Comparison of ENCODE assay signal across 1 cellular context in the genomic region with DNA sequence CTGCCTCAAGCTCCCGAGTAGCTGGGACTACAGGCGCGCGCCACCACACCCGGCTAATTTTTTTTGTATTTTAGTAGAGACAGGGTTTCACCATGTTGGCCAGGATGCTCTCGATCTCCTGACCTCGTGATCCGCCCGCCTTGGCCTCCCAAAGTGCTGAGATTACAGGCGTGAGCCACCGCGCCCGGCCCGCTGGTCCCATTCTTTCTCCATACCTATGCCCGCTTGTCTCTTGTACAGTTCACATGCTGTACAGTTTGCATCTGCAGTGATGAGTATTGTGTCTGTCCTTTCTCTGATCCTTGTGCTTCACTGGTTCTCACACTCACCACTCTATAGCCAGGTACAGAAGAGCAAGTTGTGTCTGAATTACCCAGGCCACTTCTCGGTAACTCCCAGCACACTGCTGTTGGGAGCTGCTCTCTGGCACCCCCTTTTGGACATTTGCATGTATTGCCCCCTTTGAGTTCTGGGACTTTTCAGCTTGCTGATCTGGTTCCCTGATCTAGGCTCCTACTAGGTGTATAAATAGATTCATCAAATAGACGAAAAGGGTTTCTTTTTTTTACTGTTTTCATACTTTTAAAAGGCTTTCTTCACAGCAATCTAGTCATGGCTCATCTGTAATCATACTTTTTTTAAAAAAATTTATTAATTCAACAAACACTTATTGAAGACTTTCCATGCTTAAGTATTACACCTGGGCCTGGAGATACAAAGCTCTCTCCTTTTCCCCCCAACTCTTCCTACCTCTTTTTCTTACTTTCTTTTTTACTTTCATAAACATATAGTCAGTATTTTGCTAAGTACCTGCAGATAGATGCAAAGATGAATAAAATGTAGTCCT.
TF ChIP-seq lines count a peak whose summit lies in the region.

No MANE protein-coding gene starts in this region.

TF ChIP-seq in SK-N-SH, 30 proteins besides CTCF, POLR2A, EP300 and RAD21 (continued from another document):
- TF ChIP-seq, protein P1, sequence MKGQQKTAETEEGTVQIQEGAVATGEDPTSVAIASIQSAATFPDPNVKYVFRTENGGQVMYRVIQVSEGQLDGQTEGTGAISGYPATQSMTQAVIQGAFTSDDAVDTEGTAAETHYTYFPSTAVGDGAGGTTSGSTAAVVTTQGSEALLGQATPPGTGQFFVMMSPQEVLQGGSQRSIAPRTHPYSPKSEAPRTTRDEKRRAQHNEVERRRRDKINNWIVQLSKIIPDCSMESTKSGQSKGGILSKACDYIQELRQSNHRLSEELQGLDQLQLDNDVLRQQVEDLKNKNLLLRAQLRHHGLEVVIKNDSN (IDR thresholded peaks at IDR 0.05; ENCODE audit: borderline replicate concordance, low read depth): no peak
- no peak for TF ChIP-seq FOXM1 (IDR thresholded peaks at IDR 0.05; ENCODE audit: low read depth)
- TF ChIP-seq, protein P2, sequence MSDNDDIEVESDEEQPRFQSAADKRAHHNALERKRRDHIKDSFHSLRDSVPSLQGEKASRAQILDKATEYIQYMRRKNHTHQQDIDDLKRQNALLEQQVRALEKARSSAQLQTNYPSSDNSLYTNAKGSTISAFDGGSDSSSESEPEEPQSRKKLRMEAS (IDR thresholded peaks at IDR 0.05; ENCODE audit: low read depth): no peak
